In the genomic region with DNA sequence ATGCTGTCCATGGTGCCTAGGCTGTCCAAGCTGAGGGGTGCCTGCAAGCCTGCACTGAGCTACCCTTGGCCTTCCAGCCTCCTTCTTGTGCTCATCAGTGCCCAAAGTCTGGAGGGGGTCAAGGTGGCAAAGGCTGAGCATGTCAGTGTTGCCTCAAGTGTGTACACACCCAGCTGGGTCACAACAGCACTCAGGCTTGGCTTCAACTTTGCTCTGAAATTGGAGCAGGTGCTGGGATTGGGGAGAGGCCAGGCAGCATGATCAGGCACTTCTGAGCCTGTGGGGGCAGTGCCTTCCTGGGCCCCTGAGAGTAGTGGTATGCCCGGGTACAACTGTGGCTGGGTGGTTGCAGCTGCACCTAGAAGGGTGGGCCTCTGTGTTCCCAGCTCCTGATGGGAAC, we compare ENCODE assay signal across 31 cellular contexts. TPM values are rescaled to one million over a fixed set of nuclear protein-coding genes. Genes with fewer than 3 reads are reported as not detected.
"Had no signal": no experiment of that assay in that cellular context is flagged by ENCODE, and none has a peak within 500 bp of the region (broad histone marks: within the 10 kb centered on the region; RNA-seq: fewer than 3 reads in every experiment).

No MANE protein-coding gene starts in this region.

- H3K36me3 Mint-ChIP-seq: stimulated activated memory B cell treated with anti-CD40 and anti-IgM and Interleukin-4, amounts not matched to agents 10 μg/mL and 1 μg/mL and 100 μg/mL, for 72 hours; stimulated activated naive B cell treated with anti-CD40 and anti-IgM and Interleukin-4, amounts not matched to agents 10 μg/mL and 1 μg/mL and 100 μg/mL, for 72 hours; type B pancreatic cell had no signal

- H3K9me3 Mint-ChIP-seq: stimulated activated effector memory CD8-positive, alpha-beta T cell treated with anti-CD3 and anti-CD28 coated beads, Interleukin-12 subunit alpha, Interleukin-12 subunit beta, amount 100 ng/mL, for 72 hours; stimulated activated memory B cell treated with anti-CD40 and anti-IgM and Interleukin-4, amounts not matched to agents 10 μg/mL and 1 μg/mL and 100 μg/mL, for 72 hours; stimulated activated naive B cell treated with anti-CD40 and anti-IgM and Interleukin-4, amounts not matched to agents 10 μg/mL and 1 μg/mL and 100 μg/mL, for 72 hours; stimulated activated naive CD8-positive, alpha-beta T cell treated with anti-CD3 and anti-CD28 coated beads, Interleukin-15, amount 100 ng/mL, for 72 hours; stimulated activated naive CD8-positive, alpha-beta T cell treated with anti-CD3 and anti-CD28 coated beads, Interleukin-15, Interleukin-2, amounts not matched to agents 100 ng/mL and 50 ng/mL, for 24 hours; type B pancreatic cell had no signal

- H3K27ac ChIP-seq: stomach, suprapubic skin, testis, thoracic aorta, tibial artery, tibial nerve, transverse colon, upper lobe of left lung, upper lobe of right lung, uterus, vagina had no signal

- H3K4me3 Mint-ChIP-seq: stimulated activated effector memory CD8-positive, alpha-beta T cell treated with anti-CD3 and anti-CD28 coated beads, Interleukin-12 subunit alpha, Interleukin-12 subunit beta, amount 100 ng/mL, for 72 hours; stimulated activated memory B cell treated with anti-CD40 and anti-IgM and Interleukin-4, amounts not matched to agents 10 μg/mL and 1 μg/mL and 100 μg/mL, for 72 hours; stimulated activated naive B cell treated with anti-CD40 and anti-IgM and Interleukin-4, amounts not matched to agents 10 μg/mL and 1 μg/mL and 100 μg/mL, for 72 hours; stimulated activated naive CD8-positive, alpha-beta T cell treated with anti-CD3 and anti-CD28 coated beads, Interleukin-15, amount 100 ng/mL, for 72 hours; stimulated activated naive CD8-positive, alpha-beta T cell treated with anti-CD3 and anti-CD28 coated beads, Interleukin-15, Interleukin-2, amounts not matched to agents 100 ng/mL and 50 ng/mL, for 24 hours; type B pancreatic cell had no signal

- H3K27ac Mint-ChIP-seq: stimulated activated effector memory CD8-positive, alpha-beta T cell treated with anti-CD3 and anti-CD28 coated beads, Interleukin-12 subunit alpha, Interleukin-12 subunit beta, amount 100 ng/mL, for 72 hours; stimulated activated memory B cell treated with anti-CD40 and anti-IgM and Interleukin-4, amounts not matched to agents 10 μg/mL and 1 μg/mL and 100 μg/mL, for 72 hours; stimulated activated naive B cell treated with anti-CD40 and anti-IgM and Interleukin-4, amounts not matched to agents 10 μg/mL and 1 μg/mL and 100 μg/mL, for 72 hours; stimulated activated naive CD8-positive, alpha-beta T cell treated with anti-CD3 and anti-CD28 coated beads, Interleukin-15, amount 100 ng/mL, for 72 hours; stimulated activated naive CD8-positive, alpha-beta T cell treated with anti-CD3 and anti-CD28 coated beads, Interleukin-15, Interleukin-2, amounts not matched to agents 100 ng/mL and 50 ng/mL, for 24 hours; type B pancreatic cell had no signal

- ATAC-seq: stimulated activated effector memory CD8-positive, alpha-beta T cell treated with anti-CD3 and anti-CD28 coated beads, Interleukin-12 subunit alpha, Interleukin-12 subunit beta, amount 100 ng/mL, for 72 hours; stimulated activated memory B cell treated with anti-CD40 and anti-IgM and Interleukin-4, amounts not matched to agents 10 μg/mL and 1 μg/mL and 100 μg/mL, for 72 hours; stimulated activated naive B cell treated with anti-CD40 and anti-IgM and Interleukin-4, amounts not matched to agents 10 μg/mL and 1 μg/mL and 100 μg/mL, for 72 hours; stimulated activated naive CD8-positive, alpha-beta T cell treated with anti-CD3 and anti-CD28 coated beads, Interleukin-15, amount 100 ng/mL, for 72 hours; stimulated activated naive CD8-positive, alpha-beta T cell treated with anti-CD3 and anti-CD28 coated beads, Interleukin-15, Interleukin-2, amounts not matched to agents 100 U/mL and 50 U/mL, for 24 hours; upper lobe of right lung had no signal

- H3K27me3 ChIP-seq: stomach, suprapubic skin, testis, tibial artery, tibial nerve, transverse colon, upper lobe of left lung, upper lobe of right lung, uterus, vagina had no signal

- H3K36me3 ChIP-seq: stomach, suprapubic skin, thoracic aorta, tibial artery, tibial nerve, transverse colon, upper lobe of left lung, upper lobe of right lung, uterus, vagina had no signal

- H3K9me3 ChIP-seq: stomach, suprapubic skin, testis, thoracic aorta, tibial artery, tibial nerve, transverse colon, upper lobe of left lung, upper lobe of right lung, uterus, vagina had no signal

- H3K27me3 Mint-ChIP-seq: stimulated activated memory B cell treated with anti-CD40 and anti-IgM and Interleukin-4, amounts not matched to agents 10 μg/mL and 1 μg/mL and 100 μg/mL, for 72 hours; stimulated activated naive B cell treated with anti-CD40 and anti-IgM and Interleukin-4, amounts not matched to agents 10 μg/mL and 1 μg/mL and 100 μg/mL, for 72 hours; stimulated activated naive CD8-positive, alpha-beta T cell treated with anti-CD3 and anti-CD28 coated beads, Interleukin-15, amount 100 ng/mL, for 72 hours; stimulated activated naive CD8-positive, alpha-beta T cell treated with anti-CD3 and anti-CD28 coated beads, Interleukin-15, Interleukin-2, amounts not matched to agents 100 ng/mL and 50 ng/mL, for 24 hours; type B pancreatic cell had no signal

- DNase-seq: stimulated activated CD4-positive, alpha-beta T cell treated with anti-CD3 and anti-CD28 coated beads, Interleukin-2, amount 100 ng/mL, for 48 hours; stimulated activated CD4-positive, alpha-beta T cell treated with anti-CD3 and anti-CD28 coated beads, Interleukin-4, amount 100 ng/mL, for 1 hour; stimulated activated CD4-positive, alpha-beta T cell treated with anti-CD3 and anti-CD28 coated beads, Interleukin-4, amount 100 ng/mL, for 24 hours; stimulated activated CD4-positive, alpha-beta T cell treated with anti-CD3 and anti-CD28 coated beads, Interleukin-4, amount 100 ng/mL, for 4 hours; stimulated activated CD8-positive, alpha-beta memory T cell treated with anti-CD3 and anti-CD28 coated beads, Interleukin-4, amount 100 ng/mL, for 48 hours; stimulated activated naive B cell treated with anti-CD40 and anti-IgM and Interleukin-4, amounts not matched to agents 10 μg/mL and 1 μg/mL and 100 μg/mL, for 72 hours; stimulated activated naive CD4-positive, alpha-beta T cell; stimulated activated naive CD4-positive, alpha-beta T cell treated with Interleukin-2 at 50 U/mL for 16 hours; stimulated activated naive CD8-positive, alpha-beta T cell treated with anti-CD3 and anti-CD28 coated beads, Interleukin-15, amount 100 ng/mL, for 72 hours; stimulated activated naive CD8-positive, alpha-beta T cell treated with anti-CD3 and anti-CD28 coated beads, Interleukin-15, Interleukin-2, amounts not matched to agents 100 U/mL and 50 U/mL, for 24 hours; stomach; substantia nigra; testis; tibial artery; transverse colon; trophoblast cell; upper lobe of left lung; upper lobe of right lung; uterus had no signal

- H3K4me3 ChIP-seq: stomach, suprapubic skin, testis, thoracic aorta, tibial artery, tibial nerve, transverse colon, upper lobe of left lung, upper lobe of right lung, uterus, vagina had no signal

- H3K4me1 Mint-ChIP-seq: stimulated activated effector memory CD8-positive, alpha-beta T cell treated with anti-CD3 and anti-CD28 coated beads, Interleukin-12 subunit alpha, Interleukin-12 subunit beta, amount 100 ng/mL, for 72 hours; stimulated activated memory B cell treated with anti-CD40 and anti-IgM and Interleukin-4, amounts not matched to agents 10 μg/mL and 1 μg/mL and 100 μg/mL, for 72 hours; stimulated activated naive B cell treated with anti-CD40 and anti-IgM and Interleukin-4, amounts not matched to agents 10 μg/mL and 1 μg/mL and 100 μg/mL, for 72 hours; stimulated activated naive CD8-positive, alpha-beta T cell treated with anti-CD3 and anti-CD28 coated beads, Interleukin-15, amount 100 ng/mL, for 72 hours had no signal

- H3K4me1 ChIP-seq: stomach, suprapubic skin, testis, tibial artery, tibial nerve, transverse colon, upper lobe of left lung, upper lobe of right lung, uterus, vagina had no signal

RNA-seq across cellular contexts. Expression of a gene that starts 17.7 kb away (rescaled TPM):
- total RNA-seq: stomach, subcutaneous adipose tissue, suprapubic skin, temporal lobe, testis, thoracic aorta, tibial nerve, transverse colon, upper lobe of left lung, upper lobe of right lung, ureter, urinary bladder, uterus, vagina had no signal
- polyA plus RNA-seq: stomach, urinary bladder had no signal

RNA-seq across cellular contexts. Expression of a gene that starts 18.7 kb away (rescaled TPM):
- total RNA-seq: temporal lobe, ureter, urinary bladder, uterus, vagina had no signal
